Comparison of ENCODE assay signal across 20 cellular contexts in genomic region chr10:96495544-96495943, GRCh38. TPM values are rescaled to one million over a fixed set of nuclear protein-coding genes. Genes with fewer than 3 reads are reported as not detected.
"Had no signal": no experiment of that assay in that cellular context is flagged by ENCODE, and none has a peak within 500 bp of the region (broad histone marks: within the 10 kb centered on the region; RNA-seq: fewer than 3 reads in every experiment).

No MANE protein-coding gene starts in this region.

- H3K9me3 ChIP-seq: SJSA1 had no signal

- H3K4me1 ChIP-seq: SJSA1 had no signal

- DNase-seq: KBM-7, NCI-H1048, NCI-H1105, NCI-H1417 treated with DMSO at 0.1 percent for 48 hours, NCI-H146, NCI-H1694 treated with DMSO at 0.1 percent for 48 hours, NCI-H1930, NCI-H2081, NCI-H2107, NCI-H2227 treated with DMSO at 0.1 percent for 48 hours, NCI-H524 treated with DMSO at 0.1 percent for 48 hours, NCI-H69, NCI-H774, Right ventricle myocardium superior, RPMI8226, SIG-M5 had no signal

- H3K4me3 ChIP-seq: SJSA1, SK-N-MC had no signal

- H3K36me3 ChIP-seq: SJSA1 had no signal

- H3K27ac ChIP-seq: HL-60, SJSA1, SK-N-MC had no signal

RNA-seq across cellular contexts. Expression of gene TLL2, which starts 18.2 kb away (rescaled TPM):
- total RNA-seq: MCF 10A, SJSA1 had no signal
